Comparison of ENCODE assay signal across 9 cellular contexts in the genomic region with DNA sequence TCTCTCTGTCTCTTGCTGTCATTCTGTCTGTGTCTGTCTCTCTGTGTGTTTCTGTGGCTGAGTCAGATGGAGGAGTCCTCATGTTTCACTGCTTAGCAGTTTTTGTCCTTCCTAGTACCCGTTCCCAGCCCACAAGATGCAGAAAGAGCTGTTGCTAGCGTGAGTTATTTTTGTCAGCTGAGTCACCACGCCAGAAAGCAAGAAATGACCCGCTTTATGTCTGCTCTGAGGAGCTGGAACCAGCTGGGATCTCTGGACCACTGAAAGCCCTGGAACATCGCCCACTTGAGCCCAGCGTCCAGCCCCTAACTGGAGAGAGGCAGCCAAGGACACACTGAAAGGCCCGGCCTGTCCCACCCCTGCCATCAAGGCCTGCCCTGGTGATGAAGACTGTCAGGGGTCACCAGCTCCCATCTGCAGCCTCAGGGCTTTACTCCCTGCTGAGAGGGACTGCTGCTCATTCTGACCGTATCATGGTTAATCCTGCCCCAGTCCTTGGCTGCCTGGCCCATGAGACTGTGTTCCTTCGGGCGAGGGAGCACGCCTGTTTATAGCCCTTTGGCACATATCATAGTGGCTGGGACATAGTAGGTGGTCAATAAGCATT.
DNase-seq lines count a peak whose midpoint lies in the region; ATAC-seq, FAIRE-seq and TF ChIP-seq lines count a peak whose summit lies in the region.
"Had no signal": no experiment of that assay in that cellular context is flagged by ENCODE, and none has a peak within 500 bp of the region (broad histone marks: within the 10 kb centered on the region; RNA-seq: fewer than 3 reads in every experiment).

No MANE protein-coding gene starts in this region.

- H3K9ac ChIP-seq in SK-N-SH: peak overlapping the region; percentile 77

- no peaks in the 10 kb centered on the region for H3K27me3 Mint-ChIP-seq in Caco-2 (ENCODE audit: insufficient read depth, unreplicated experiment)
- H3K27me3 Mint-ChIP-seq in CD4-positive, alpha-beta T cell: peaks cover 60% of the 10 kb centered on the region

- H3K4me3 Mint-ChIP-seq in Caco-2 (ENCODE audit: unreplicated experiment): no peak overlapping the region
- H3K4me3 Mint-ChIP-seq in CD4-positive, alpha-beta T cell: no peak overlapping the region

- no peak for TF ChIP-seq RAD21 in SK-N-SH (IDR thresholded peaks at IDR 0.05; ENCODE audit: low read length)

- no peaks in the 10 kb centered on the region for H4K20me1 ChIP-seq in SK-N-SH (ENCODE audit: insufficient read depth)

- H3F3A ChIP-seq in SK-N-SH (replicated peaks; ENCODE audit: insufficient read depth): peaks cover 39% of the 10 kb centered on the region

- H3K27ac ChIP-seq in SK-N-SH (ENCODE audit: low read depth in 2 of 2, low read length in 1 of 2): peak overlapping the region; percentile 82 to 98
- no peak overlapping the region for H3K27ac ChIP-seq in CD4-positive, alpha-beta T cell (ENCODE audit: low read depth, low read length)
- H3K27ac ChIP-seq: 22Rv1 had no signal

- no peak for TF ChIP-seq CTCF in SK-N-SH (IDR thresholded peaks at IDR 0.05)
- TF ChIP-seq CTCF in Caco-2 (IDR thresholded peaks at IDR 0.05; ENCODE audit: insufficient read depth in 1 of 2, low read depth in 1 of 2, low read length in 1 of 2, severe bottlenecking in 1 of 2, unreplicated experiment in 1 of 2): no peak
- no peak for TF ChIP-seq CTCF in CD4-positive, alpha-beta T cell (IDR thresholded peaks at IDR 0.05)

- DNase-seq in DMS 273 (lab: John Stamatoyannopoulos, UW; ENCODE audit: unreplicated experiment): peak; percentile 15
- no peak for DNase-seq in DMS 273 treated with DMSO at 0.1 percent for 48 hours (lab: John Stamatoyannopoulos, UW)
- peak; percentile 44 for DNase-seq in SK-N-SH
- DNase-seq in frontal cortex (ENCODE audit: low spot score in 2 of 2): peak; percentile 34 to 81
- DNase-seq in posterior vena cava (ENCODE audit: low spot score): peak; percentile 92
- no peak for DNase-seq in NCI-H1694 treated with DMSO at 0.1 percent for 48 hours (lab: John Stamatoyannopoulos, UW)
- DNase-seq in Caco-2: no peak
- DNase-seq in CD4-positive, alpha-beta T cell: no peak

- BruUV-seq in Caco-2 (replicated peaks; lab: Mats Ljungman, UMichigan): no TSS peak

- H3K9me3 Mint-ChIP-seq in Caco-2 (ENCODE audit: unreplicated experiment): no peaks in the 10 kb centered on the region
- H3K9me3 Mint-ChIP-seq in CD4-positive, alpha-beta T cell: no peaks in the 10 kb centered on the region

- CTCF ChIA-PET in SK-N-SH (lab: Yijun Ruan, JAX): interaction anchor here (0.8 to 3.9 kb wide), 6 partner anchors 13 to 159 kb away, joined by 3 to 13 read pairs (median 4); no protein-coding TSS in a partner anchor
- CTCF ChIA-PET in Caco-2 (lab: Charles Lee): no interaction called here
- CTCF ChIA-PET in CD4-positive, alpha-beta T cell (lab: Charles Lee): interaction anchor here (0.6 kb wide), 1 partner anchor 1760 kb away, joined by 3 read pairs; no protein-coding TSS in a partner anchor

- ATAC-seq in CD4-positive, alpha-beta T cell (ENCODE audit: poor library complexity): no peak

- POLR2A ChIA-PET in SK-N-SH (lab: Yijun Ruan, JAX) (interaction anchor here (1.0 kb wide), 1 partner anchor 17 kb away, joined by 3 read pairs; no protein-coding TSS in a partner anchor), Caco-2 (lab: Charles Lee) (no interaction called here)
- POLR2A ChIA-PET in CD4-positive, alpha-beta T cell (lab: Charles Lee): no interaction called here

- peak; percentile 25 to 90; a peak in 3 of 4 replicates for TF ChIP-seq EP300 in SK-N-SH (IDR thresholded peaks at IDR 0.05; ENCODE audit: borderline replicate concordance in 1 of 2, low read depth in 1 of 2, low read length in 1 of 2)

- no peaks in the 10 kb centered on the region for H3K79me2 ChIP-seq in SK-N-SH (ENCODE audit: insufficient read depth)

- H3K36me3 Mint-ChIP-seq in Caco-2 (ENCODE audit: insufficient read depth, unreplicated experiment): no peaks in the 10 kb centered on the region
- H3K36me3 Mint-ChIP-seq in CD4-positive, alpha-beta T cell (ENCODE audit: low read depth): no peaks in the 10 kb centered on the region

- WGBS in SK-N-SH (ENCODE audit: low lambda C conversion rate): 8% methylated on average over 8 of the region's 11 CpGs

- H3K4me2 ChIP-seq in SK-N-SH: peak overlapping the region; percentile 66

- no peak overlapping the region; the same call in 1 of the 2 replicates for H2AFZ ChIP-seq in SK-N-SH (ENCODE audit: low read depth)

- no peak overlapping the region for H3K27ac Mint-ChIP-seq in Caco-2 (ENCODE audit: unreplicated experiment)
- H3K27ac Mint-ChIP-seq in CD4-positive, alpha-beta T cell: no peak overlapping the region

- peaks cover 17 to 28% of the 10 kb centered on the region in 2 experiments for H3K4me1 ChIP-seq in SK-N-SH (ENCODE audit: control insufficient read depth in 1 of 2, insufficient read depth in 2 of 2, low read depth in 1 of 2, low read length in 1 of 2)
- no peaks in the 10 kb centered on the region for H3K4me1 ChIP-seq in Caco-2

- no peaks in the 10 kb centered on the region for H3K9me2 ChIP-seq in SK-N-SH

- no peak for FAIRE-seq in frontal cortex (lab: Jason Lieb, UNC)

- intact Hi-C loops in posterior vena cava (cut with DNase I) (loop anchor here in 1 of 2 donors (10.0 kb wide), 1 partner anchor 84 kb away; no protein-coding TSS in a partner anchor), Caco-2 (cut with micrococcal nuclease; ENCODE audit: unreplicated experiment) (no loop called here)
- intact Hi-C loops in CD4-positive, alpha-beta T cell (cut with DNase I, micrococcal nuclease): no loop called here

- no peaks in the 10 kb centered on the region for H3K4me1 Mint-ChIP-seq in Caco-2 (ENCODE audit: low read depth, unreplicated experiment)
- no peaks in the 10 kb centered on the region for H3K4me1 Mint-ChIP-seq in CD4-positive, alpha-beta T cell (ENCODE audit: low read depth)

- H3K9me3 ChIP-seq in SK-N-SH: no peaks in the 10 kb centered on the region
- no peaks in the 10 kb centered on the region for H3K9me3 ChIP-seq in Caco-2
- H3K9me3 ChIP-seq in CD4-positive, alpha-beta T cell (ENCODE audit: control insufficient read depth, low read length): no peaks in the 10 kb centered on the region

- H3K36me3 ChIP-seq in SK-N-SH (replicated peaks in 1 of 2; ENCODE audit: control insufficient read depth in 1 of 2, insufficient read depth in 2 of 2, low read length in 1 of 2) (no peaks in the 10 kb centered on the region), Caco-2 (ENCODE audit: control insufficient read depth, insufficient read depth, low read length) (no peaks in the 10 kb centered on the region)

- H3K27me3 ChIP-seq in SK-N-SH (ENCODE audit: insufficient read depth) (no peaks in the 10 kb centered on the region), Caco-2 (replicated peaks; ENCODE audit: control insufficient read depth, insufficient read depth, low read length) (no peaks in the 10 kb centered on the region)
- H3K27me3 ChIP-seq in CD4-positive, alpha-beta T cell (ENCODE audit: control insufficient read depth, insufficient read depth, low read length): peaks cover 14% of the 10 kb centered on the region

- H3K4me3 ChIP-seq in SK-N-SH (ENCODE audit: low read depth in 2 of 2, low read length in 1 of 2) (no peak overlapping the region), Caco-2 (ENCODE audit: low read depth, low read length) (no peak overlapping the region)

TF ChIP-seq in SK-N-SH, 30 proteins besides CTCF, POLR2A, EP300 and RAD21 (continues in another document):
- no peak for TF ChIP-seq CHD2 (IDR thresholded peaks at IDR 0.05; ENCODE audit: low read length, partially characterized antibody)
- TF ChIP-seq SMC3 (IDR thresholded peaks at IDR 0.05; ENCODE audit: low read depth, low read length): no peak; the same call in 1 of the 2 replicates
- TF ChIP-seq, protein P1, sequence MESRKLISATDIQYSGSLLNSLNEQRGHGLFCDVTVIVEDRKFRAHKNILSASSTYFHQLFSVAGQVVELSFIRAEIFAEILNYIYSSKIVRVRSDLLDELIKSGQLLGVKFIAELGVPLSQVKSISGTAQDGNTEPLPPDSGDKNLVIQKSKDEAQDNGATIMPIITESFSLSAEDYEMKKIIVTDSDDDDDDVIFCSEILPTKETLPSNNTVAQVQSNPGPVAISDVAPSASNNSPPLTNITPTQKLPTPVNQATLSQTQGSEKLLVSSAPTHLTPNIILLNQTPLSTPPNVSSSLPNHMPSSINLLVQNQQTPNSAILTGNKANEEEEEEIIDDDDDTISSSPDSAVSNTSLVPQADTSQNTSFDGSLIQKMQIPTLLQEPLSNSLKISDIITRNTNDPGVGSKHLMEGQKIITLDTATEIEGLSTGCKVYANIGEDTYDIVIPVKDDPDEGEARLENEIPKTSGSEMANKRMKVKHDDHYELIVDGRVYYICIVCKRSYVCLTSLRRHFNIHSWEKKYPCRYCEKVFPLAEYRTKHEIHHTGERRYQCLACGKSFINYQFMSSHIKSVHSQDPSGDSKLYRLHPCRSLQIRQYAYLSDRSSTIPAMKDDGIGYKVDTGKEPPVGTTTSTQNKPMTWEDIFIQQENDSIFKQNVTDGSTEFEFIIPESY (IDR thresholded peaks at IDR 0.05; ENCODE audit: borderline replicate concordance, low read depth): peak; percentile 80
- TF ChIP-seq, protein P2, sequence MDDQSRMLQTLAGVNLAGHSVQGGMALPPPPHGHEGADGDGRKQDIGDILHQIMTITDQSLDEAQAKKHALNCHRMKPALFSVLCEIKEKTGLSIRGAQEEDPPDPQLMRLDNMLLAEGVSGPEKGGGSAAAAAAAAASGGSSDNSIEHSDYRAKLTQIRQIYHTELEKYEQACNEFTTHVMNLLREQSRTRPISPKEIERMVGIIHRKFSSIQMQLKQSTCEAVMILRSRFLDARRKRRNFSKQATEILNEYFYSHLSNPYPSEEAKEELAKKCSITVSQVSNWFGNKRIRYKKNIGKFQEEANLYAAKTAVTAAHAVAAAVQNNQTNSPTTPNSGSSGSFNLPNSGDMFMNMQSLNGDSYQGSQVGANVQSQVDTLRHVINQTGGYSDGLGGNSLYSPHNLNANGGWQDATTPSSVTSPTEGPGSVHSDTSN (IDR thresholded peaks at IDR 0.05): peak; percentile 91
- peak; percentile 88 for TF ChIP-seq NFIC (IDR thresholded peaks at IDR 0.05; ENCODE audit: borderline replicate concordance)
- TF ChIP-seq TAF1 (IDR thresholded peaks at IDR 0.05; ENCODE audit: borderline replicate concordance, low read depth, low read length): peak; percentile 43; the same call in 1 of the 2 replicates
- TF ChIP-seq YY1 (IDR thresholded peaks at IDR 0.05; ENCODE audit: low read depth): 0 out of 2 replicates have a peak, but pooled peaks have one; percentile 25
- TF ChIP-seq USF1 (IDR thresholded peaks at IDR 0.05; ENCODE audit: borderline replicate concordance, low read depth): 0 out of 2 replicates have a peak, but pooled peaks have one; percentile 25
- TF ChIP-seq GABPA (IDR thresholded peaks at IDR 0.05; ENCODE audit: low read depth): no peak

Comparison
In these comparisons a context has a peak if more than half of its experiments do, and no peak if none do; other contexts are left out.
1. DNase-seq: peak in DMS 273 (single experiment), SK-N-SH (single experiment), frontal cortex (2 of 2) and posterior vena cava (single experiment); none in DMS 273 treated with DMSO at 0.1 percent for 48 hours (single experiment), NCI-H1694 treated with DMSO at 0.1 percent for 48 hours (single experiment), Caco-2 (0 of 2) and CD4-positive, alpha-beta T cell (0 of 10).